In genomic region chr9:129225815-129226214, GRCh38 we compare ENCODE assay signal across 8 cellular contexts. TPM values are rescaled to one million over a fixed set of nuclear protein-coding genes. Genes with fewer than 3 reads are reported as not detected.
DNase-seq lines count a peak whose midpoint lies in the region; ATAC-seq and TF ChIP-seq lines count a peak whose summit lies in the region.

No MANE protein-coding gene starts in this region.

- intact Hi-C loops in left ventricle myocardium inferior (cut with micrococcal nuclease): no loop called here

- peaks cover 31% of the 10 kb centered on the region for H3K4me1 ChIP-seq in left ventricle myocardium inferior

- H3K9me3 ChIP-seq in left ventricle myocardium inferior (replicated peaks): no peaks in the 10 kb centered on the region

- peak overlapping the region; percentile 84 for H3K27ac ChIP-seq in left ventricle myocardium inferior (replicated peaks)

- no peak overlapping the region for H3K4me3 ChIP-seq in left ventricle myocardium inferior

- peak; percentile 55 to 61 for ATAC-seq in activated naive CD4-positive, alpha-beta T cell treated with anti-CD3 and anti-CD28 coated beads, Interleukin-2, amount 50 U/mL, for 72 hours
- ATAC-seq in GM21526 (IDR thresholded peaks at IDR 0.05; ENCODE audit: low FRiP score, unreplicated experiment): no peak

- H3K9me3 Mint-ChIP-seq in activated naive CD4-positive, alpha-beta T cell treated with anti-CD3 and anti-CD28 coated beads, Interleukin-2, amount 50 U/mL, for 72 hours: no peaks in the 10 kb centered on the region

- no peaks in the 10 kb centered on the region for H3K36me3 ChIP-seq in left ventricle myocardium inferior

- no peaks in the 10 kb centered on the region for H3K36me3 Mint-ChIP-seq in activated naive CD4-positive, alpha-beta T cell treated with anti-CD3 and anti-CD28 coated beads, Interleukin-2, amount 50 U/mL, for 72 hours

- DNase-seq in stimulated activated CD4-positive, alpha-beta T cell treated with anti-CD3 and anti-CD28 coated beads, Interleukin-15, amount 100 ng/mL, for 24 hours: peak; percentile 60
- DNase-seq in stimulated activated CD4-positive, alpha-beta T cell treated with anti-CD3 and anti-CD28 coated beads, Interleukin-2, amount 100 ng/mL, for 48 hours: no peak
- DNase-seq in activated naive CD4-positive, alpha-beta T cell treated with anti-CD3 and anti-CD28 coated beads, Interleukin-2, amount 50 U/mL, for 72 hours (ENCODE audit: low spot score in 2 of 2): no peak
- DNase-seq in left ventricle myocardium inferior (peak; percentile 83), NCI-H128 (lab: John Stamatoyannopoulos, UW; ENCODE audit: unreplicated experiment) (no peak), hippocampal formation (lab: John Stamatoyannopoulos, UW) (no peak)
- peak; percentile 67 for DNase-seq in stimulated activated CD8-positive, alpha-beta memory T cell treated with anti-CD3 and anti-CD28 coated beads, Interleukin-4, amount 100 ng/mL, for 48 hours

- peak overlapping the region in 1 of 2 donors; percentile 1 for H3K27ac Mint-ChIP-seq in activated naive CD4-positive, alpha-beta T cell treated with anti-CD3 and anti-CD28 coated beads, Interleukin-2, amount 50 U/mL, for 72 hours

- TF ChIP-seq CTCF in left ventricle myocardium inferior (IDR thresholded peaks at IDR 0.05; ENCODE audit: borderline replicate concordance): no peak

- H3K27me3 ChIP-seq in left ventricle myocardium inferior (ENCODE audit: low read depth): no peaks in the 10 kb centered on the region

RNA-seq across cellular contexts. Expression of gene IER5L, which starts 47.8 kb away (rescaled TPM):
- 1 to 10 TPM; 3.6 to 5.7 TPM for total RNA-seq in activated naive CD4-positive, alpha-beta T cell treated with anti-CD3 and anti-CD28 coated beads, Interleukin-2, amount 50 U/mL, for 72 hours
- total RNA-seq in left ventricle myocardium inferior: 3.8 TPM

Comparison
In these comparisons a context has a peak if more than half of its experiments do, and no peak if none do; other contexts are left out.
1. DNase-seq: peak in stimulated activated CD4-positive, alpha-beta T cell treated with anti-CD3 and anti-CD28 coated beads, Interleukin-15, amount 100 ng/mL, for 24 hours (single experiment), left ventricle myocardium inferior (single experiment) and stimulated activated CD8-positive, alpha-beta memory T cell treated with anti-CD3 and anti-CD28 coated beads, Interleukin-4, amount 100 ng/mL, for 48 hours (single experiment); none in stimulated activated CD4-positive, alpha-beta T cell treated with anti-CD3 and anti-CD28 coated beads, Interleukin-2, amount 100 ng/mL, for 48 hours (0 of 2), activated naive CD4-positive, alpha-beta T cell treated with anti-CD3 and anti-CD28 coated beads, Interleukin-2, amount 50 U/mL, for 72 hours (0 of 2), NCI-H128 (single experiment) and hippocampal formation (0 of 2).